13 cellular contexts compared by ENCODE assay signal in genomic region chrX:39576081-39576701, GRCh38.
A peak's percentile ranks its signal among the peaks of the same experiment; 100 is the strongest.
DNase-seq lines count a peak whose midpoint lies in the region; ATAC-seq and TF ChIP-seq lines count a peak whose summit lies in the region.
"Had no signal": no experiment of that assay in that cellular context is flagged by ENCODE, and none has a peak within 500 bp of the region (broad histone marks: within the 10 kb centered on the region; RNA-seq: fewer than 3 reads in every experiment).

No MANE protein-coding gene starts in this region.

- no peaks in the 10 kb centered on the region for H3K36me3 Mint-ChIP-seq in activated CD4-positive, alpha-beta T cell treated with anti-CD3 and anti-CD28 coated beads for 36 hours (ENCODE audit: low read depth)
- no peaks in the 10 kb centered on the region for H3K36me3 Mint-ChIP-seq in MCF 10A (ENCODE audit: insufficient read depth, unreplicated experiment)
- H3K36me3 Mint-ChIP-seq in naive thymus-derived CD8-positive, alpha-beta T cell = no peaks in the 10 kb centered on the region
- H3K36me3 Mint-ChIP-seq: naive B cell had no signal

- TF ChIP-seq CTCF in MCF 10A (IDR thresholded peaks at IDR 0.05; ENCODE audit: unreplicated experiment) = no peak

- no peaks in the 10 kb centered on the region for H3K9me3 Mint-ChIP-seq in activated CD4-positive, alpha-beta T cell treated with anti-CD3 and anti-CD28 coated beads for 36 hours (ENCODE audit: low read depth)
- H3K9me3 Mint-ChIP-seq in MCF 10A (ENCODE audit: unreplicated experiment) = no peaks in the 10 kb centered on the region
- no peaks in the 10 kb centered on the region for H3K9me3 Mint-ChIP-seq in naive thymus-derived CD8-positive, alpha-beta T cell
- H3K9me3 Mint-ChIP-seq: naive B cell had no signal

- no peak for ATAC-seq in activated CD4-positive, alpha-beta T cell treated with anti-CD3 and anti-CD28 coated beads for 36 hours
- no peak for ATAC-seq in naive thymus-derived CD8-positive, alpha-beta T cell
- ATAC-seq: body of pancreas had no signal

- no peaks in the 10 kb centered on the region for H3K27me3 Mint-ChIP-seq in activated CD4-positive, alpha-beta T cell treated with anti-CD3 and anti-CD28 coated beads for 36 hours
- peaks cover 37% of the 10 kb centered on the region for H3K27me3 Mint-ChIP-seq in MCF 10A (ENCODE audit: insufficient read depth, unreplicated experiment)
- H3K27me3 Mint-ChIP-seq in naive thymus-derived CD8-positive, alpha-beta T cell = no peaks in the 10 kb centered on the region

- CTCF ChIA-PET in activated CD4-positive, alpha-beta T cell treated with anti-CD3 and anti-CD28 coated beads for 36 hours (lab: Charles Lee) = no interaction called here
- CTCF ChIA-PET in MCF 10A (lab: Yijun Ruan, JAX) = interaction anchor here (0.7 kb wide), 1 partner anchor 534 kb away, joined by 3 read pairs; no protein-coding TSS in a partner anchor

- intact Hi-C loops in activated CD4-positive, alpha-beta T cell treated with anti-CD3 and anti-CD28 coated beads for 36 hours (cut with DNase I, micrococcal nuclease) = loop anchor here in 1 of 2 experiments (2.0 kb wide), 1 partner anchor 595 kb away; no protein-coding TSS in a partner anchor
- intact Hi-C loops in MCF 10A (cut with micrococcal nuclease) = no loop called here

- peak overlapping the region; percentile 19 for H3K27ac Mint-ChIP-seq in activated CD4-positive, alpha-beta T cell treated with anti-CD3 and anti-CD28 coated beads for 36 hours
- no peak overlapping the region for H3K27ac Mint-ChIP-seq in MCF 10A (ENCODE audit: low read depth, unreplicated experiment)
- H3K27ac Mint-ChIP-seq in naive thymus-derived CD8-positive, alpha-beta T cell = no peak overlapping the region

- H3K4me1 Mint-ChIP-seq in activated CD4-positive, alpha-beta T cell treated with anti-CD3 and anti-CD28 coated beads for 36 hours = peaks cover 28% of the 10 kb centered on the region
- H3K4me1 Mint-ChIP-seq in MCF 10A (ENCODE audit: insufficient read depth, unreplicated experiment) = no peaks in the 10 kb centered on the region
- H3K4me1 Mint-ChIP-seq in naive thymus-derived CD8-positive, alpha-beta T cell = peaks cover 2 to 11% (median 9%) of the 10 kb centered on the region in 4 donors

- no TSS peak for BruUV-seq in MCF 10A (replicated peaks; lab: Mats Ljungman, UMichigan)

- POLR2A ChIA-PET in activated CD4-positive, alpha-beta T cell treated with anti-CD3 and anti-CD28 coated beads for 36 hours (lab: Charles Lee) = interaction anchor here (0.7 kb wide), 1 partner anchor 96 kb away, joined by 4 read pairs; no protein-coding TSS in a partner anchor
- POLR2A ChIA-PET in MCF 10A (lab: Yijun Ruan, JAX) = no interaction called here
- POLR2A ChIA-PET in naive thymus-derived CD8-positive, alpha-beta T cell (lab: Charles Lee) = interaction anchor here (0.6 kb wide), 1 partner anchor 59 kb away, joined by 6 read pairs; no protein-coding TSS in a partner anchor

- no peak overlapping the region for H3K4me3 Mint-ChIP-seq in activated CD4-positive, alpha-beta T cell treated with anti-CD3 and anti-CD28 coated beads for 36 hours
- no peak overlapping the region for H3K4me3 Mint-ChIP-seq in MCF 10A (ENCODE audit: unreplicated experiment)
- no peak overlapping the region for H3K4me3 Mint-ChIP-seq in naive thymus-derived CD8-positive, alpha-beta T cell
- H3K4me3 Mint-ChIP-seq: naive B cell had no signal

- DNase-seq in activated CD4-positive, alpha-beta T cell treated with anti-CD3 and anti-CD28 coated beads for 36 hours = no peak
- no peak for DNase-seq in activated CD4-positive, alpha-beta T cell treated with anti-CD3 and anti-CD28 coated beads for 1 hour
- peak; percentile 91 for DNase-seq in NCI-H69 (lab: John Stamatoyannopoulos, UW)
- DNase-seq in iPS-NIHi11 (ENCODE audit: low spot score) = peak; percentile 14
- no peak for DNase-seq in MCF 10A (ENCODE audit: unreplicated experiment)
- no peak for DNase-seq in naive thymus-derived CD8-positive, alpha-beta T cell
- no peak for DNase-seq in activated CD4-positive, alpha-beta T cell treated with anti-CD3 and anti-CD28 coated beads for 48 hours
- DNase-seq in retina = no peak
- DNase-seq: body of pancreas, IMR-90, naive B cell, spleen, T-helper 9 cell had no signal

Comparison
In these comparisons a context has a peak if more than half of its experiments do, and no peak if none do; other contexts are left out.
1. DNase-seq: peak in NCI-H69 (single experiment) and iPS-NIHi11 (single experiment); none in activated CD4-positive, alpha-beta T cell treated with anti-CD3 and anti-CD28 coated beads for 36 hours (single experiment), activated CD4-positive, alpha-beta T cell treated with anti-CD3 and anti-CD28 coated beads for 1 hour (single experiment), MCF 10A (single experiment), naive thymus-derived CD8-positive, alpha-beta T cell (0 of 10), activated CD4-positive, alpha-beta T cell treated with anti-CD3 and anti-CD28 coated beads for 48 hours (single experiment) and retina (single experiment).